ENCODE assay signal across 8 cellular contexts in the genomic region with DNA sequence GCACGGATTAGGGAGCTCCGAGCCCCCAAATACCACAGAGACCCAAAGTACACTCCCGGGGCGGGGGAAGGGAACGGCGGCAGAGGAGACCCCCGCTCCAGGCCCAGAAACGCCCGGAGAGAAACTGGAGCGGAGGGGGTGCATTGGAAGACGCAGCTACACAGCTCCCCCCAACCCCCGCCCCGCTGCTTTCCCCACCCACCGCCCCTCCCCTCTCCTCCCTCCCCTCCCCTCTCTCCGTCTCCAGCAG. TPM values are rescaled to one million over a fixed set of nuclear protein-coding genes. Genes with fewer than 3 reads are reported as not detected.
A peak's percentile ranks its signal among the peaks of the same experiment; 100 is the strongest.
DNase-seq lines count a peak whose midpoint lies in the region; ATAC-seq and TF ChIP-seq lines count a peak whose summit lies in the region.

No MANE protein-coding gene starts in this region.

- no peak for TF ChIP-seq CTCF in omental fat pad (IDR thresholded peaks at IDR 0.05)

- ATAC-seq in omental fat pad (ENCODE audit: low FRiP score), result peak; percentile 60
- no peak for ATAC-seq in GM21515 (IDR thresholded peaks at IDR 0.05; ENCODE audit: unreplicated experiment)

- DNase-seq in GM03348 (ENCODE audit: low spot score) (peak; percentile 62), SW480 (ENCODE audit: low spot score) (peak; percentile 52), fibroblast of gingiva (ENCODE audit: low read depth) (peak; percentile 50), omental fat pad (ENCODE audit: low spot score) (no peak), SK-N-DZ (ENCODE audit: low spot score) (no peak), C1 segment of cervical spinal cord (lab: John Stamatoyannopoulos, UW) (no peak), DMS153 (lab: John Stamatoyannopoulos, UW) (no peak)

RNA-seq across cellular contexts. Expression of a gene that starts 1.1 kb away (rescaled TPM):
- total RNA-seq in omental fat pad, result 10 to 100 TPM; 31.6 to 49.5 (median 36.9) TPM
- polyA plus RNA-seq in SK-N-DZ (2014; cell fraction: cytosol; rRNA removed), result 1.8 and 2.2 TPM in 2 replicates
- 7.7 and 9.3 TPM in 2 replicates for polyA plus RNA-seq in SK-N-DZ (2014; cell fraction: nucleus; rRNA removed)

Comparison
In these comparisons a context has a peak if more than half of its experiments do, and no peak if none do; other contexts are left out.
1. DNase-seq: peak in GM03348 (single experiment), SW480 (single experiment) and fibroblast of gingiva (single experiment); none in omental fat pad (single experiment), SK-N-DZ (single experiment), C1 segment of cervical spinal cord (0 of 14) and DMS153 (single experiment).